8 cellular contexts compared by ENCODE assay signal in genomic region chr3:15794303-15794771, GRCh38. TPM values are rescaled to one million over a fixed set of nuclear protein-coding genes. Genes with fewer than 3 reads are reported as not detected.
DNase-seq lines count a peak whose midpoint lies in the region; ATAC-seq and TF ChIP-seq lines count a peak whose summit lies in the region.

No MANE protein-coding gene starts in this region.

- H3K9me3 ChIP-seq in suprapubic skin = no peaks in the 10 kb centered on the region

- intact Hi-C loops in head of caudate nucleus (cut with DNase I) = no loop called here

- peak; percentile 32 for DNase-seq in SIG-M5 treated with dmso at 0.1 percent for 504 hours (lab: John Stamatoyannopoulos, UW; ENCODE audit: unreplicated experiment)
- DNase-seq in fibroblast of peridontal ligament (ENCODE audit: extremely low read depth) = peak; percentile 86
- DNase-seq in suprapubic skin (ENCODE audit: low spot score in 2 of 2) = no peak
- no peak for DNase-seq in NK-92 (lab: John Stamatoyannopoulos, UW; ENCODE audit: unreplicated experiment)
- DNase-seq in head of caudate nucleus = no peak
- no peak for DNase-seq in midbrain (lab: John Stamatoyannopoulos, UW)

- ATAC-seq in GM21515 (IDR thresholded peaks at IDR 0.05; ENCODE audit: unreplicated experiment) = peak; percentile 42

- H3K4me1 ChIP-seq in ACC112 (ENCODE audit: control insufficient read depth, insufficient read depth, low read length, unreplicated experiment) (peaks cover 28% of the 10 kb centered on the region), suprapubic skin (peaks cover 40% of the 10 kb centered on the region)

- H3K27ac ChIP-seq in ACC112 (ENCODE audit: low read depth, low read length) = peak overlapping the region; percentile 98
- H3K27ac ChIP-seq in suprapubic skin = peak overlapping the region; percentile 88

- no peak for TF ChIP-seq POLR2A in suprapubic skin (IDR thresholded peaks at IDR 0.05)

- WGBS in suprapubic skin = 41% methylated on average over 3 of the region's 3 CpGs

- H3K4me3 ChIP-seq in ACC112 (ENCODE audit: low read depth, low read length) (peak overlapping the region; percentile 81), suprapubic skin (peak overlapping the region; percentile 51)

- H3K79me2 ChIP-seq in ACC112 (ENCODE audit: control insufficient read depth, insufficient read depth, low read length, unreplicated experiment) = peaks cover 87% of the 10 kb centered on the region

- TF ChIP-seq EP300 in suprapubic skin (IDR thresholded peaks at IDR 0.05) = no peak

- H3K36me3 ChIP-seq in ACC112 (ENCODE audit: insufficient read depth, low read length) (peaks cover 41% of the 10 kb centered on the region), suprapubic skin (peaks cover 3% of the 10 kb centered on the region)

- no peak overlapping the region for H2AFZ ChIP-seq in ACC112 (ENCODE audit: low read length, unreplicated experiment)

- TF ChIP-seq CTCF in suprapubic skin (IDR thresholded peaks at IDR 0.05) = no peak

- no peaks in the 10 kb centered on the region for H3K27me3 ChIP-seq in ACC112 (ENCODE audit: insufficient read depth, low read length)
- H3K27me3 ChIP-seq in suprapubic skin = no peaks in the 10 kb centered on the region

RNA-seq across cellular contexts. Expression of gene ANKRD28, which starts 3.4 kb away (rescaled TPM):
- total RNA-seq in suprapubic skin = 10 to 100 TPM; 24.4 to 62.3 (median 48.3) TPM

Comparison
In these comparisons a context has a peak if more than half of its experiments do, and no peak if none do; other contexts are left out.
1. DNase-seq: peak in SIG-M5 treated with dmso at 0.1 percent for 504 hours (single experiment) and fibroblast of peridontal ligament (single experiment); none in suprapubic skin (0 of 2), NK-92 (single experiment), head of caudate nucleus (0 of 42) and midbrain (single experiment).